23 cellular contexts compared by ENCODE assay signal in the genomic region with DNA sequence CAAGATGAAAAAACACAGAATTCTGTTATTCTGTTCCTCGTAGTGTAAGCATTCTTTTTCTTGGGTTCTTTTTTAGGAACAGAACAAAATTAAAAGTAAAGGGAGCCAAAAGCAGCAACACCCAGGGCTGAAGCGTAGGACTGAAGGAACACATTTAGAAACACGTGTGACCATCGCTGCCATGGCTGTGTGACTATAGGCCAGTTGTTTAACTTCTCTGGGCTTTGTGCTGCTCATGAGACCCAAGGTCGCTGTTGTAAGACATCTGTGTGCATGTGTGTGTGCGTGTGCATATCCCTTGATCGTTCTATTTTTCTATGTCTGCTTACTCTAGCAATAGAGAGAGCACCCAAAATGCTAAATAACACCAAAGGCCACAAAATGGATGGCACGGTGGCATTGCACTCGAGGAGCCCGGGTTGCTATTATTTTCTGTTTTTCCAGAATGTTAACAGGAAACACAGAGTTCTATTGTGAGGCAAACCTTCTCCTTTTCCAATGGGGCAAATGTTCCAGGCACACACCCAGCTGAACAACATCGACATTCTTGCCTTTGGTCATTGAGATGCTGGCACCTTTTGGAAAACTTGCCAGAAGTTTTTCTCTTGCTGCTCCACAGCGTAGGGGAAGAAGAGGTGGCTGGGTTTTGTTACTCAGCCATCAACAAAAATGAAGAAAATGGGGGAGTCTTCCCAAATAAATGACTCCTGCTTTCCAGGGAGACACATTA.
DNase-seq lines count a peak whose midpoint lies in the region; TF ChIP-seq lines count a peak whose summit lies in the region.
"Had no signal": no experiment of that assay in that cellular context is flagged by ENCODE, and none has a peak within 500 bp of the region (broad histone marks: within the 10 kb centered on the region; RNA-seq: fewer than 3 reads in every experiment).

No MANE protein-coding gene starts in this region.

- H3F3A ChIP-seq in GM23248 (ENCODE audit: insufficient read depth) (no peaks in the 10 kb centered on the region), SK-N-SH (replicated peaks; ENCODE audit: insufficient read depth) (no peaks in the 10 kb centered on the region)

- H3K9ac ChIP-seq in GM23248 (peak overlapping the region; percentile 46), skeletal muscle tissue (ENCODE audit: low read depth in 1 of 3, low read length in 3 of 3) (peak overlapping the region; percentile 24 to 76 (median 73)), SK-N-SH (no peak overlapping the region)

- intact Hi-C loops in ascending aorta (cut with DNase I) (loop anchor here (5.0 to 10.0 kb wide), 2 partner anchors 88 to 374 kb away; a partner anchor contains a TSS), left ventricle myocardium inferior (cut with micrococcal nuclease) (no loop called here), CD14-positive monocyte (cut with micrococcal nuclease) (no loop called here)

- H3K79me2 ChIP-seq in GM23248 (ENCODE audit: insufficient read depth), result no peaks in the 10 kb centered on the region
- H3K79me2 ChIP-seq in SK-N-SH (ENCODE audit: insufficient read depth), result no peaks in the 10 kb centered on the region
- H3K79me2 ChIP-seq: hepatocyte had no signal

- H3K9me3 Mint-ChIP-seq in CD14-positive monocyte, result peaks cover 7 to 15% (median 11%) of the 10 kb centered on the region in 7 donors

- H3K4me1 Mint-ChIP-seq in CD14-positive monocyte, result peaks cover 24% of the 10 kb centered on the region

- H2AFZ ChIP-seq in GM23248 (peak overlapping the region; percentile 55; the same call in 1 of the 2 replicates), SK-N-SH (ENCODE audit: low read depth) (no peak overlapping the region)
- H2AFZ ChIP-seq: hepatocyte had no signal

- peaks cover 5 to 10% (median 9%) of the 10 kb centered on the region in 3 donors for H3K27me3 Mint-ChIP-seq in CD14-positive monocyte (ENCODE audit: low read depth in 3 of 3)

- peak overlapping the region; percentile 9 for H3K4me3 ChIP-seq in GM23248
- peak overlapping the region in 1 of 2 donors; percentile 6 for H3K4me3 ChIP-seq in ascending aorta
- H3K4me3 ChIP-seq in left ventricle myocardium inferior, result no peak overlapping the region
- H3K4me3 ChIP-seq in skeletal muscle tissue (ENCODE audit: low read length in 3 of 3), result peak overlapping the region; percentile 22 to 28 (median 24)
- no peak overlapping the region for H3K4me3 ChIP-seq in SK-N-SH (ENCODE audit: low read depth in 2 of 2, low read length in 1 of 2)
- H3K4me3 ChIP-seq: HAP-1, hepatocyte, SJCRH30 had no signal

- in situ Hi-C loops in GM23248 (cut with MboI), result no loop called here

- 70 to 71% methylated on average over 12 of the region's 12 CpGs for WGBS in GM23248 (ENCODE audit: low coverage in 1 of 2, low lambda C conversion rate in 2 of 2, missing lambda C conversion rate in 2 of 2), 2 experiments
- 53% methylated on average over 12 of the region's 12 CpGs for WGBS in SK-N-SH (ENCODE audit: low lambda C conversion rate)

- H3K4me1 ChIP-seq in GM23248 (ENCODE audit: insufficient read depth) (peaks cover 14% of the 10 kb centered on the region), ascending aorta (peaks cover 0 to 11% of the 10 kb centered on the region in 2 donors), left ventricle myocardium inferior (peaks cover 39% of the 10 kb centered on the region), skeletal muscle tissue (ENCODE audit: control insufficient read depth in 3 of 3, insufficient read depth in 3 of 3, low read length in 3 of 3) (peaks cover 38 to 47% (median 40%) of the 10 kb centered on the region in 3 donors), SK-N-SH (ENCODE audit: control insufficient read depth in 1 of 2, insufficient read depth in 2 of 2, low read depth in 1 of 2, low read length in 1 of 2) (peaks cover 0 to 2% of the 10 kb centered on the region in 2 experiments; a peak in 1 of 4 replicates)
- H3K4me1 ChIP-seq: HAP-1 had no signal

- no peak for TF ChIP-seq RAD21 in SK-N-SH (IDR thresholded peaks at IDR 0.05; ENCODE audit: low read length)

- CTCF ChIA-PET in SK-N-SH (lab: Yijun Ruan, JAX), result no interaction called here

- peaks cover 6 to 7% of the 10 kb centered on the region in 2 donors for H3K36me3 Mint-ChIP-seq in CD14-positive monocyte
- H3K36me3 Mint-ChIP-seq: type B pancreatic cell had no signal

- TF ChIP-seq CTCF in ascending aorta (IDR thresholded peaks at IDR 0.05), result no peak
- no peak for TF ChIP-seq CTCF in left ventricle myocardium inferior (IDR thresholded peaks at IDR 0.05; ENCODE audit: borderline replicate concordance)
- TF ChIP-seq CTCF in CD14-positive monocyte (IDR thresholded peaks at IDR 0.05), result no peak
- no peak for TF ChIP-seq CTCF in SK-N-SH (IDR thresholded peaks at IDR 0.05)

- H3K4me3 Mint-ChIP-seq in CD14-positive monocyte, result no peak overlapping the region
- H3K4me3 Mint-ChIP-seq: activated CD8-positive, alpha-beta T cell treated with anti-CD3 and anti-CD28 coated beads, Interleukin-2, amount 10 ng/mL, durations not matched to agents 7 days and 5 days; activated naive CD8-positive, alpha-beta T cell treated with anti-CD3 and anti-CD28 coated beads, Interleukin-2, amount 10 ng/mL, durations not matched to agents 7 days and 5 days; activated T-cell treated with anti-CD3 and anti-CD28 coated beads, Interleukin-2, amount 50 U/mL, for 4 hours; memory B cell; natural killer cell treated with Interleukin-12 subunit alpha and Interleukin-12 subunit beta and Interleukin-15 and Interleukin-18, amount 100 ng/mL, for 72 hours; type B pancreatic cell had no signal

- DNase-seq in GM23248, result no peak
- DNase-seq in ascending aorta (ENCODE audit: low spot score in 2 of 2), result no peak
- DNase-seq in left ventricle myocardium inferior, result no peak
- no peak for DNase-seq in NCI-H146 (lab: John Stamatoyannopoulos, UW)
- DNase-seq in CD14-positive monocyte (ENCODE audit: low spot score), result no peak
- DNase-seq in SK-N-SH, result no peak
- no peak for DNase-seq in activated T-cell treated with anti-CD3 and anti-CD28 coated beads, Interleukin-2, amount 50 U/mL, for 48 hours
- DNase-seq: activated CD8-positive, alpha-beta T cell treated with anti-CD3 and anti-CD28 coated beads, Interleukin-2, amount 10 ng/mL, durations not matched to agents 7 days and 5 days; activated naive CD8-positive, alpha-beta T cell treated with anti-CD3 and anti-CD28 coated beads, Interleukin-2, amount 10 ng/mL, durations not matched to agents 7 days and 5 days; activated T-cell treated with anti-CD3 and anti-CD28 coated beads, Interleukin-2, amount 50 U/mL, for 4 hours; effector memory CD4-positive, alpha-beta T cell; islet precursor cell; NCI-H1092; NCI-H2081 treated with DMSO at 0.1 percent for 48 hours; NCI-H510A; SJCRH30 had no signal

- H3K36me3 ChIP-seq in GM23248 (ENCODE audit: low read depth), result no peaks in the 10 kb centered on the region
- H3K36me3 ChIP-seq in ascending aorta, result no peaks in the 10 kb centered on the region
- H3K36me3 ChIP-seq in left ventricle myocardium inferior, result no peaks in the 10 kb centered on the region
- no peaks in the 10 kb centered on the region for H3K36me3 ChIP-seq in skeletal muscle tissue (ENCODE audit: control insufficient read depth in 3 of 3, insufficient read depth in 3 of 3, low read length in 3 of 3)
- no peaks in the 10 kb centered on the region for H3K36me3 ChIP-seq in SK-N-SH (replicated peaks in 1 of 2; ENCODE audit: control insufficient read depth in 1 of 2, insufficient read depth in 2 of 2, low read length in 1 of 2)
- H3K36me3 ChIP-seq: HAP-1, SJCRH30 had no signal

- H4K20me1 ChIP-seq in GM23248 (ENCODE audit: insufficient read depth), result no peaks in the 10 kb centered on the region
- no peaks in the 10 kb centered on the region for H4K20me1 ChIP-seq in SK-N-SH (ENCODE audit: insufficient read depth)

- H3K9me2 ChIP-seq in GM23248 (ENCODE audit: insufficient read depth) (no peaks in the 10 kb centered on the region), SK-N-SH (no peaks in the 10 kb centered on the region)

- no peak overlapping the region for H3K27ac Mint-ChIP-seq in CD14-positive monocyte
- H3K27ac Mint-ChIP-seq: activated CD8-positive, alpha-beta T cell treated with anti-CD3 and anti-CD28 coated beads, Interleukin-2, amount 10 ng/mL, durations not matched to agents 7 days and 5 days; activated naive CD8-positive, alpha-beta T cell treated with anti-CD3 and anti-CD28 coated beads, Interleukin-2, amount 10 ng/mL, durations not matched to agents 7 days and 5 days; memory B cell; natural killer cell treated with Interleukin-12 subunit alpha and Interleukin-12 subunit beta and Interleukin-15 and Interleukin-18, amount 100 ng/mL, for 72 hours; progenitor cell of endocrine pancreas had no signal

- peak overlapping the region; percentile 62 for H3K27ac ChIP-seq in GM23248
- H3K27ac ChIP-seq in ascending aorta, result peak overlapping the region; percentile 37 to 46
- H3K27ac ChIP-seq in left ventricle myocardium inferior (replicated peaks), result peak overlapping the region; percentile 91
- H3K27ac ChIP-seq in skeletal muscle tissue (ENCODE audit: low read depth, low read length), result peak overlapping the region; percentile 83
- no peak overlapping the region for H3K27ac ChIP-seq in SK-N-SH (ENCODE audit: low read depth in 2 of 2, low read length in 1 of 2)
- H3K27ac ChIP-seq: hepatocyte, SJCRH30 had no signal

- H3K4me2 ChIP-seq in GM23248 (ENCODE audit: unreplicated experiment), result peak overlapping the region; percentile 23
- H3K4me2 ChIP-seq in SK-N-SH, result no peak overlapping the region
- H3K4me2 ChIP-seq: hepatocyte had no signal

- POLR2A ChIA-PET in SK-N-SH (lab: Yijun Ruan, JAX), result no interaction called here

- no peak for TF ChIP-seq EP300 in SK-N-SH (IDR thresholded peaks at IDR 0.05; ENCODE audit: borderline replicate concordance in 1 of 2, low read depth in 1 of 2, low read length in 1 of 2)

- H3K27me3 ChIP-seq in GM23248 (replicated peaks; ENCODE audit: insufficient read depth) (no peaks in the 10 kb centered on the region), ascending aorta (no peaks in the 10 kb centered on the region), left ventricle myocardium inferior (ENCODE audit: low read depth) (no peaks in the 10 kb centered on the region), skeletal muscle tissue (ENCODE audit: control insufficient read depth in 3 of 3, insufficient read depth in 3 of 3, low read length in 3 of 3) (no peaks in the 10 kb centered on the region), SK-N-SH (ENCODE audit: insufficient read depth) (no peaks in the 10 kb centered on the region; the same call in 1 of the 2 replicates)
- H3K27me3 ChIP-seq: hepatocyte, SJCRH30 had no signal

- no peaks in the 10 kb centered on the region for H3K9me3 ChIP-seq in GM23248 (ENCODE audit: low read depth)
- H3K9me3 ChIP-seq in ascending aorta, result no peaks in the 10 kb centered on the region
- peaks cover under 1% of the 10 kb centered on the region for H3K9me3 ChIP-seq in left ventricle myocardium inferior (replicated peaks)
- H3K9me3 ChIP-seq in skeletal muscle tissue (ENCODE audit: control insufficient read depth in 3 of 3, low read length in 3 of 3), result no peaks in the 10 kb centered on the region
- no peaks in the 10 kb centered on the region for H3K9me3 ChIP-seq in SK-N-SH
- H3K9me3 ChIP-seq: HAP-1 had no signal

TF ChIP-seq in SK-N-SH, 30 proteins besides CTCF, POLR2A, EP300 and RAD21 (continues in another document):
- no peak for TF ChIP-seq FOXM1 (IDR thresholded peaks at IDR 0.05; ENCODE audit: low read depth)

Comparison
In these comparisons a context has a peak if more than half of its experiments do, and no peak if none do; other contexts are left out.
1. H3K27ac ChIP-seq: peak in GM23248 (single experiment), ascending aorta (2 of 2), left ventricle myocardium inferior (single experiment) and skeletal muscle tissue (single experiment); none in SK-N-SH (0 of 2).
2. H3K4me3 ChIP-seq: peak in GM23248 (single experiment) and skeletal muscle tissue (3 of 3); none in left ventricle myocardium inferior (single experiment) and SK-N-SH (0 of 2).